In genomic region chr1:39901486-39902120, GRCh38 we compare ENCODE assay signal across 8 cellular contexts. TPM values are rescaled to one million over a fixed set of nuclear protein-coding genes. Genes with fewer than 3 reads are reported as not detected.
DNase-seq lines count a peak whose midpoint lies in the region; ATAC-seq and TF ChIP-seq lines count a peak whose summit lies in the region.

MYCL (minus strand) TSS chr1:39901917; CDS start chr1:39901434, 483 bp downstream.

- H3F3A ChIP-seq in GM23338 (replicated peaks; ENCODE audit: low read depth) (peaks cover 22% of the 10 kb centered on the region), Loucy (ENCODE audit: low read depth) (no peaks in the 10 kb centered on the region)

- H3K27me3 ChIP-seq in GM23338 (ENCODE audit: insufficient read depth) (peaks cover 35% of the 10 kb centered on the region), Loucy (ENCODE audit: insufficient read depth, low read length, poor library complexity, severe bottlenecking) (peaks cover 13% of the 10 kb centered on the region), rectal smooth muscle tissue (ENCODE audit: control insufficient read depth, insufficient read depth, low read length) (peaks cover 12% of the 10 kb centered on the region)

- H3K4me2 ChIP-seq in GM23338: peak within 1 kb of the TSS; percentile 96
- H3K4me2 ChIP-seq in Loucy (ENCODE audit: low read depth, low read length, poor library complexity, severe bottlenecking): peak within 1 kb of the TSS; percentile 92

- no peak within 1 kb of the TSS for H3K27ac Mint-ChIP-seq in GM23338

- peaks cover 44% of the 10 kb centered on the region for H3K27me3 Mint-ChIP-seq in GM23338 (ENCODE audit: insufficient read depth, low read depth, poor library complexity)

- H2AFZ ChIP-seq in GM23338 (peak within 1 kb of the TSS; percentile 99), Loucy (ENCODE audit: low read length) (peak within 1 kb of the TSS; percentile 84)

- DNase-seq in G401 (ENCODE audit: low spot score): peak; percentile 84
- DNase-seq in GM23338 (ENCODE audit: low spot score): peak; percentile 98
- DNase-seq in T follicular helper cell (ENCODE audit: low read depth): peak; percentile 47
- peak; percentile 33 for DNase-seq in amniotic stem cell (lab: John Stamatoyannopoulos, UW)
- DNase-seq in hepatic stellate cell (ENCODE audit: low spot score): peak; percentile 60
- no peak for DNase-seq in cortex of kidney (lab: John Stamatoyannopoulos, UW)

- peaks cover 16% of the 10 kb centered on the region; the same call in 2 of the 3 replicates for H3K36me3 Mint-ChIP-seq in GM23338 (ENCODE audit: low read depth)

- ATAC-seq in GM23338: peak; percentile 65

- H3K27ac ChIP-seq in GM23338 (ENCODE audit: low read depth): peak within 1 kb of the TSS; percentile 74; the same call in 1 of the 2 replicates
- no peak within 1 kb of the TSS for H3K27ac ChIP-seq in rectal smooth muscle tissue (ENCODE audit: low read depth, low read length)

- TF ChIP-seq CTCF in GM23338 (conservative IDR thresholded peaks at IDR 0.05; ENCODE audit: low read depth in 2 of 2): no peak
- no peak for TF ChIP-seq CTCF in Loucy (conservative IDR thresholded peaks at IDR 0.05; ENCODE audit: low read length)

- no peaks in the 10 kb centered on the region for H3K9me2 ChIP-seq in GM23338 (ENCODE audit: insufficient read depth)
- H3K9me2 ChIP-seq in Loucy (replicated peaks; ENCODE audit: low read depth, low read length): no peaks in the 10 kb centered on the region

- peak within 1 kb of the TSS; percentile 44 for H3K9ac ChIP-seq in Loucy (ENCODE audit: low read depth, low read length, poor library complexity, severe bottlenecking)
- H3K9ac ChIP-seq in rectal smooth muscle tissue (ENCODE audit: low read length): peak within 1 kb of the TSS; percentile 56

- H3K36me3 ChIP-seq in GM23338 (ENCODE audit: insufficient read depth) (no peaks in the 10 kb centered on the region), Loucy (ENCODE audit: insufficient read depth, low read length) (no peaks in the 10 kb centered on the region), rectal smooth muscle tissue (ENCODE audit: control insufficient read depth, insufficient read depth, low read length) (peaks cover 4% of the 10 kb centered on the region)

- H3K4me1 ChIP-seq in GM23338 (ENCODE audit: insufficient read depth) (peaks cover 45% of the 10 kb centered on the region), Loucy (ENCODE audit: insufficient read depth, low read length, poor library complexity, severe bottlenecking) (peaks cover 4% of the 10 kb centered on the region), rectal smooth muscle tissue (ENCODE audit: control insufficient read depth, insufficient read depth, low read length) (no peaks in the 10 kb centered on the region)

- H3K4me3 ChIP-seq in GM23338 (peak within 1 kb of the TSS; percentile 87), Loucy (ENCODE audit: low read length, poor library complexity, severe bottlenecking) (peak within 1 kb of the TSS; percentile 75), rectal smooth muscle tissue (ENCODE audit: low read length) (peak within 1 kb of the TSS; percentile 72)

- H3K9me3 ChIP-seq in Loucy (ENCODE audit: insufficient read depth, low read depth, low read length): no peaks in the 10 kb centered on the region

- H3K9me3 Mint-ChIP-seq in GM23338: 0 out of 3 replicates have a peak, but pooled peaks cover 4% of the 10 kb centered on the region

- in situ Hi-C loops in G401 (cut with HindIII; ENCODE audit: low sequenced_read_pairs): no loop called here

- H3K79me2 ChIP-seq in GM23338 (replicated peaks; ENCODE audit: insufficient read depth): peaks cover 9% of the 10 kb centered on the region
- no peaks in the 10 kb centered on the region for H3K79me2 ChIP-seq in Loucy (ENCODE audit: insufficient read depth, low read length)

- peak within 1 kb of the TSS; percentile 86 for H3K4me3 Mint-ChIP-seq in GM23338

- no peaks in the 10 kb centered on the region for H4K20me1 ChIP-seq in GM23338 (replicated peaks; ENCODE audit: insufficient read depth)
- H4K20me1 ChIP-seq in Loucy (ENCODE audit: insufficient read depth, low read length, poor library complexity, severe bottlenecking): no peaks in the 10 kb centered on the region

- peaks cover 46% of the 10 kb centered on the region for H3K4me1 Mint-ChIP-seq in GM23338

TF ChIP-seq in GM23338, 12 proteins besides CTCF, POLR2A, EP300 and RAD21:
- TF ChIP-seq ZNF114 (CRISPR knock-in tag; IDR thresholded peaks at IDR 0.05): peak; percentile 89; the same call in 1 of the 2 replicates
- TF ChIP-seq STAT1 (IDR thresholded peaks at IDR 0.05; ENCODE audit: unreplicated experiment): no peak
TF ChIP-seq in GM23338: peak in this region for 1.

RNA-seq across cellular contexts. Expression of gene MYCL, which starts in this region (rescaled TPM):
- 8.2 and 11.3 TPM in 2 replicates for total RNA-seq in G401 (2014; rRNA removed; shearing (Covaris generic))
- 38.8 and 41.1 TPM in 2 replicates for total RNA-seq in GM23338 (2014; rRNA removed; shearing (Covaris generic))
- polyA plus RNA-seq in GM23338 (2016; fragmentation: Nextera tagmentation; extraction: Ambion mirVana): 8.2 and 9.1 TPM in 2 replicates
